Comparison of ENCODE assay signal across 16 cellular contexts in genomic region chr7:140039071-140039470, GRCh38. TPM values are rescaled to one million over a fixed set of nuclear protein-coding genes. Genes with fewer than 3 reads are reported as not detected.
DNase-seq lines count a peak whose midpoint lies in the region; ATAC-seq and TF ChIP-seq lines count a peak whose summit lies in the region.
"Had no signal": no experiment of that assay in that cellular context is flagged by ENCODE, and none has a peak within 500 bp of the region (broad histone marks: within the 10 kb centered on the region; RNA-seq: fewer than 3 reads in every experiment).

No MANE protein-coding gene starts in this region.

- no peak overlapping the region for H3K4me3 Mint-ChIP-seq in activated CD4-positive, alpha-beta memory T cell treated with anti-CD3 and anti-CD28 coated beads, Interleukin-2, amount 10 ng/mL, durations not matched to agents 7 days and 5 days

- peaks cover 80% of the 10 kb centered on the region for H3K36me3 Mint-ChIP-seq in activated CD4-positive, alpha-beta memory T cell treated with anti-CD3 and anti-CD28 coated beads, Interleukin-2, amount 10 ng/mL, durations not matched to agents 7 days and 5 days (ENCODE audit: low read depth)

- no peaks in the 10 kb centered on the region for H3K9me3 ChIP-seq in left ventricle myocardium inferior (replicated peaks)
- no peaks in the 10 kb centered on the region for H3K9me3 ChIP-seq in osteoblast (ENCODE audit: low read depth, low read length)
- H3K9me3 ChIP-seq: BLaER1 treated with 17β-estradiol and CSF1 and Interleukin-3, amounts not matched to agents 10 nM and 100 nM had no signal

- H3K27me3 Mint-ChIP-seq in activated CD4-positive, alpha-beta memory T cell treated with anti-CD3 and anti-CD28 coated beads, Interleukin-2, amount 10 ng/mL, durations not matched to agents 7 days and 5 days = no peaks in the 10 kb centered on the region

- CTCF ChIA-PET in activated CD4-positive, alpha-beta memory T cell treated with anti-CD3 and anti-CD28 coated beads, Interleukin-2, amount 10 ng/mL, durations not matched to agents 7 days and 5 days (lab: Charles Lee) = interaction anchor here (1.6 to 1.9 kb wide), 2 partner anchors 9 to 420 kb away, joined by 3 to 5 read pairs; no protein-coding TSS in a partner anchor

- no peaks in the 10 kb centered on the region for H3K27me3 ChIP-seq in left ventricle myocardium inferior (ENCODE audit: low read depth)
- no peaks in the 10 kb centered on the region for H3K27me3 ChIP-seq in osteoblast (ENCODE audit: insufficient read depth, low read length)
- H3K27me3 ChIP-seq: BLaER1 treated with 17β-estradiol and CSF1 and Interleukin-3, amounts not matched to agents 10 nM and 100 nM had no signal

- TF ChIP-seq CTCF in left ventricle myocardium inferior (IDR thresholded peaks at IDR 0.05; ENCODE audit: borderline replicate concordance) (no peak), osteoblast (IDR thresholded peaks at IDR 0.05; ENCODE audit: extremely low read depth, low read depth, low read length) (no peak)

- H3K27ac Mint-ChIP-seq in activated CD4-positive, alpha-beta memory T cell treated with anti-CD3 and anti-CD28 coated beads, Interleukin-2, amount 10 ng/mL, durations not matched to agents 7 days and 5 days = no peak overlapping the region

- no peaks in the 10 kb centered on the region for H3K9me3 Mint-ChIP-seq in activated CD4-positive, alpha-beta memory T cell treated with anti-CD3 and anti-CD28 coated beads, Interleukin-2, amount 10 ng/mL, durations not matched to agents 7 days and 5 days

- POLR2A ChIA-PET in activated CD4-positive, alpha-beta memory T cell treated with anti-CD3 and anti-CD28 coated beads, Interleukin-2, amount 10 ng/mL, durations not matched to agents 7 days and 5 days (lab: Charles Lee) = interaction anchor here (1.5 kb wide), 1 partner anchor 11 kb away, joined by 4 read pairs; no protein-coding TSS in a partner anchor

- H3K79me2 ChIP-seq in osteoblast (ENCODE audit: insufficient read depth, low read length) = peaks cover 2% of the 10 kb centered on the region

- H3K36me3 ChIP-seq in left ventricle myocardium inferior (peaks cover 84% of the 10 kb centered on the region), osteoblast (ENCODE audit: insufficient read depth, low read length) (peaks cover 19% of the 10 kb centered on the region)

- H3K4me1 ChIP-seq in left ventricle myocardium inferior (peaks cover 21% of the 10 kb centered on the region), osteoblast (ENCODE audit: insufficient read depth, low read length) (peaks cover 58% of the 10 kb centered on the region)

- H4K20me1 ChIP-seq in osteoblast (ENCODE audit: insufficient read depth, low read length) = no peaks in the 10 kb centered on the region

- no peak for ATAC-seq in HG03039 (IDR thresholded peaks at IDR 0.05; ENCODE audit: unreplicated experiment)
- no peak for ATAC-seq in GM21786 (IDR thresholded peaks at IDR 0.05; ENCODE audit: unreplicated experiment)

- no peak overlapping the region for H3K4me3 ChIP-seq in left ventricle myocardium inferior
- no peak overlapping the region for H3K4me3 ChIP-seq in osteoblast (ENCODE audit: insufficient read depth, low read length)
- H3K4me3 ChIP-seq: BLaER1 treated with 17β-estradiol and CSF1 and Interleukin-3, amounts not matched to agents 10 nM and 100 nM; PC-9 had no signal

- DNase-seq in left ventricle myocardium inferior (no peak), cardiac septum (ENCODE audit: low spot score) (no peak), HT1080 (ENCODE audit: low read depth) (peak; percentile 40), dermis blood vessel endothelial cell (peak; percentile 77), osteoblast (ENCODE audit: insufficient read length, low spot score, missing footprints) (no peak)
- no peak for DNase-seq in activated CD4-positive, alpha-beta memory T cell treated with anti-CD3 and anti-CD28 coated beads, Interleukin-2, amount 10 ng/mL, durations not matched to agents 7 days and 5 days
- DNase-seq: COR-L47, H7, NCI-H1930, NCI-H2171, NCI-H446 treated with DMSO at 0.1 percent for 48 hours, NCI-H748 treated with DMSO at 0.1 percent for 48 hours, PC-9 had no signal

- H2AFZ ChIP-seq in osteoblast (ENCODE audit: low read length) = peak overlapping the region; percentile 55
- H2AFZ ChIP-seq: PC-9 had no signal

- H3K27ac ChIP-seq in left ventricle myocardium inferior (replicated peaks) (peak overlapping the region; percentile 32), osteoblast (ENCODE audit: low read depth, low read length) (peak overlapping the region; percentile 31)
- H3K27ac ChIP-seq: BLaER1 treated with 17β-estradiol and CSF1 and Interleukin-3, amounts not matched to agents 10 nM and 100 nM; PC-9 had no signal

- intact Hi-C loops in left ventricle myocardium inferior (cut with micrococcal nuclease) = no loop called here
- intact Hi-C loops in cardiac septum (cut with DNase I) = no loop called here

- H3K4me1 Mint-ChIP-seq in activated CD4-positive, alpha-beta memory T cell treated with anti-CD3 and anti-CD28 coated beads, Interleukin-2, amount 10 ng/mL, durations not matched to agents 7 days and 5 days = peaks cover 44% of the 10 kb centered on the region

- peak overlapping the region; percentile 35 for H3K4me2 ChIP-seq in osteoblast (ENCODE audit: insufficient read depth, low read length)
- H3K4me2 ChIP-seq: PC-9 had no signal

RNA-seq across cellular contexts. Expression of gene PARP12, which starts 23.7 kb away (rescaled TPM):
- total RNA-seq in left ventricle myocardium inferior = 16.4 TPM
- total RNA-seq in cardiac septum = 12.5 TPM
- total RNA-seq in HT1080 (2014; rRNA removed; shearing (Covaris generic)) = 8.8 and 11.7 TPM in 2 replicates
- polyA plus RNA-seq in HT1080 (2015; cell fraction: cytosol; rRNA removed) = 7.5 and 9.0 TPM in 2 replicates
- 19.6 and 19.8 TPM in 2 replicates for polyA plus RNA-seq in HT1080 (2015; cell fraction: nucleus; rRNA removed)
- 98.3 and 107 TPM in 2 replicates for total RNA-seq in dermis blood vessel endothelial cell
- 15.6 and 26.4 TPM in 2 replicates for total RNA-seq in osteoblast
- 100 to 1,000 TPM; 146 to 151 TPM for total RNA-seq in activated CD4-positive, alpha-beta memory T cell treated with anti-CD3 and anti-CD28 coated beads, Interleukin-2, amount 10 ng/mL, durations not matched to agents 7 days and 5 days

Comparison
In these comparisons a context has a peak if more than half of its experiments do, and no peak if none do; other contexts are left out.
1. DNase-seq: peak in HT1080 (single experiment) and dermis blood vessel endothelial cell (single experiment); none in left ventricle myocardium inferior (single experiment), cardiac septum (single experiment), osteoblast (single experiment) and activated CD4-positive, alpha-beta memory T cell treated with anti-CD3 and anti-CD28 coated beads, Interleukin-2, amount 10 ng/mL, durations not matched to agents 7 days and 5 days (single experiment).